1 cellular context compared by ENCODE assay signal in the genomic region with DNA sequence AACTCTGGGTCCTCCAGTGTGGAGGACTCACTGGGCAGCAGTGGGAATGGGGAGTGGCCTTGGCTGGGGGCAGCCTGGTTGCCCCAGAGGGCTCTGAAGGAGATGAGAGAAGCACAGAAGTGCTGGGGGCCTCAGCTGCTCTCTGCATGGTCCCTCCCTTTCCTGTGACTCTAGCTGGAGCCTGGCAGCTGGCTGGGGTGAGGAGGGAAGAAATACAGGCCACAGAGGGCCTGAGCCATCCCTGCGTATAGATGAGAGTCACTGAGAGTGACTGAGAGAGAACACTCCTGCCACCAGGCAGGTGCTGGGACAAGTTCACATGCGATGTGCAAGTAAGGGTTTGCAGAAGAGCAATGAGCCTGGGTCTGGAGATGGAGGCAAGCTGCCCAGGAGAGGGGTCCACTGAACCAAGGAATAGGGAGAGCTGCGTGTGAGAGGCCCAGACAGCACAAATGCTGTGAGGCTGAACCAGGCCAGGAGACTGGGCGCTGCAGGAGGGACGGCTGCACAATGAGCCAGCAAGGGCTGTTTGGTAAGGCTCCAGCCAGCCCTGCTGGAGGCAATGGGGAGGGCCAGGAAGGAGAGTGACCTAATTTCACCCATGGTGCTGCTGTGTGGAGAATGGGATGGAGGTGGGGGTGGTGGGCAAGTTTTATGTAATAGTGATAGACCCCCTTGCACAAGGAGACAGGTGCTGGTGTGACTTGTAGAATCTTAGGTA.
TF ChIP-seq lines count a peak whose summit lies in the region.

No MANE protein-coding gene starts in this region.

TF ChIP-seq in H1, 55 proteins besides CTCF, POLR2A, EP300 and RAD21:
- TF ChIP-seq YY1 (IDR thresholded peaks at IDR 0.05; ENCODE audit: low read depth, low read length) (no peak), BACH1 (IDR thresholded peaks at IDR 0.05; ENCODE audit: low read length) (no peak), GTF2F1 (IDR thresholded peaks at IDR 0.05; ENCODE audit: borderline replicate concordance, low read depth, low read length) (no peak), HDAC2 (IDR thresholded peaks at IDR 0.05; ENCODE audit: borderline replicate concordance in 1 of 2, low read depth in 2 of 2, low read length in 2 of 2) (no peak), BCL11A (IDR thresholded peaks at IDR 0.05; ENCODE audit: low read depth in 2 of 2, low read length in 2 of 2) (no peak), SIN3A (conservative IDR thresholded peaks at IDR 0.05 in 1 of 2, IDR thresholded peaks at IDR 0.05 in 1 of 2; ENCODE audit: low read depth in 1 of 2, low read length in 2 of 2) (no peak), ZNF274 (IDR thresholded peaks at IDR 0.05; ENCODE audit: borderline replicate concordance, extremely low read depth, low read length) (no peak)
- TF ChIP-seq, protein P1, sequence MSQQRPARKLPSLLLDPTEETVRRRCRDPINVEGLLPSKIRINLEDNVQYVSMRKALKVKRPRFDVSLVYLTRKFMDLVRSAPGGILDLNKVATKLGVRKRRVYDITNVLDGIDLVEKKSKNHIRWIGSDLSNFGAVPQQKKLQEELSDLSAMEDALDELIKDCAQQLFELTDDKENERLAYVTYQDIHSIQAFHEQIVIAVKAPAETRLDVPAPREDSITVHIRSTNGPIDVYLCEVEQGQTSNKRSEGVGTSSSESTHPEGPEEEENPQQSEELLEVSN (IDR thresholded peaks at IDR 0.05) = no peak
- TF ChIP-seq, protein P2, sequence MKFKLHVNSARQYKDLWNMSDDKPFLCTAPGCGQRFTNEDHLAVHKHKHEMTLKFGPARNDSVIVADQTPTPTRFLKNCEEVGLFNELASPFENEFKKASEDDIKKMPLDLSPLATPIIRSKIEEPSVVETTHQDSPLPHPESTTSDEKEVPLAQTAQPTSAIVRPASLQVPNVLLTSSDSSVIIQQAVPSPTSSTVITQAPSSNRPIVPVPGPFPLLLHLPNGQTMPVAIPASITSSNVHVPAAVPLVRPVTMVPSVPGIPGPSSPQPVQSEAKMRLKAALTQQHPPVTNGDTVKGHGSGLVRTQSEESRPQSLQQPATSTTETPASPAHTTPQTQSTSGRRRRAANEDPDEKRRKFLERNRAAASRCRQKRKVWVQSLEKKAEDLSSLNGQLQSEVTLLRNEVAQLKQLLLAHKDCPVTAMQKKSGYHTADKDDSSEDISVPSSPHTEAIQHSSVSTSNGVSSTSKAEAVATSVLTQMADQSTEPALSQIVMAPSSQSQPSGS (IDR thresholded peaks at IDR 0.05; ENCODE audit: low read length) = no peak
